In the genomic region with DNA sequence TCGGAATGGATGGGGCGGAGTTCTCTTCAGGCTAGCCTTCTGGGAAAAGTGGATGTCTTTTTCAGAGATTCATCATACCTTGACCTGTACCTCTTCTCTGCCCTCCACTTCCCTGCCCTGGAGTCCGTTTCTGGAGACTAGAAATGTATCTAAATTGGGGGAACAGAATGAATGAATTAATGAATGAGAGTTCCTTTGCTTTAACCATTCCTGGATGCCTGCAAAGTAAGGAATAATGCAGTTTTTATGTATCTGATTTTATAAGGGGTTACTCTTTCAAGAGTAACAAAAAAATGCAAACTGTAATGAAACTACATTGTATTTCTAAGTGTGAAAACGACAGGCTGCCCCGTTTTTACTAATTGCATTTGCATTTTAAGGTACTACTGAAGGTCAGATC, we compare ENCODE assay signal across 12 cellular contexts. TPM values are rescaled to one million over a fixed set of nuclear protein-coding genes. Genes with fewer than 3 reads are reported as not detected.
DNase-seq lines count a peak whose midpoint lies in the region; ATAC-seq, FAIRE-seq and TF ChIP-seq lines count a peak whose summit lies in the region.
"Had no signal": no experiment of that assay in that cellular context is flagged by ENCODE, and none has a peak within 500 bp of the region (broad histone marks: within the 10 kb centered on the region; RNA-seq: fewer than 3 reads in every experiment).

No MANE protein-coding gene starts in this region.

- in situ Hi-C loops in Panc1 (cut with HindIII; ENCODE audit: low pct_unique_long_range_greater_than_20kb, low sequenced_read_pairs), result no loop called here
- in situ Hi-C loops in GM13976 (cut with MboI; ENCODE audit: low sequenced_read_pairs, unreplicated experiment), result no loop called here

- no peak for ATAC-seq in Panc1
- no peak for ATAC-seq in naive thymus-derived CD8-positive, alpha-beta T cell

- H3K36me3 ChIP-seq in Panc1 (ENCODE audit: control insufficient read depth, insufficient read depth, low read length) (peaks cover 3% of the 10 kb centered on the region), fibroblast of lung (ENCODE audit: control insufficient read depth, insufficient read depth, low read length) (no peaks in the 10 kb centered on the region)
- H3K36me3 ChIP-seq: BLaER1, neutrophil had no signal

- no peak for TF ChIP-seq CTCF in AG04449 (IDR thresholded peaks at IDR 0.05; ENCODE audit: insufficient read depth, low read length, missing control alignments)
- no peak for TF ChIP-seq CTCF in Panc1 (IDR thresholded peaks at IDR 0.05)
- TF ChIP-seq CTCF in fibroblast of lung (conservative IDR thresholded peaks at IDR 0.05 in 1 of 2, IDR thresholded peaks at IDR 0.05 in 1 of 2; ENCODE audit: low read depth in 1 of 2, low read length in 2 of 2), result no peak
- TF ChIP-seq CTCF in GM13976 (IDR thresholded peaks at IDR 0.05; ENCODE audit: borderline replicate concordance, control extremely low read depth, extremely low read depth, insufficient read depth, missing control alignments), result no peak

- no peak overlapping the region for H3K27ac Mint-ChIP-seq in naive thymus-derived CD8-positive, alpha-beta T cell
- H3K27ac Mint-ChIP-seq: T-helper 2 cell treated with Interferon-gamma antibody and Interleukin-4, amounts not matched to agents 5 μg/mL and 100 μg/mL, for 36 hours had no signal

- POLR2A ChIA-PET in AG04449 (lab: Yijun Ruan, JAX) (no interaction called here), Panc1 (lab: Charles Lee) (no interaction called here)
- POLR2A ChIA-PET in naive thymus-derived CD8-positive, alpha-beta T cell (lab: Charles Lee), result no interaction called here

- H4K20me1 ChIP-seq in fibroblast of lung (ENCODE audit: control insufficient read depth, extremely low read depth, insufficient read depth, low read length), result no peaks in the 10 kb centered on the region
- H4K20me1 ChIP-seq: BLaER1 had no signal

- H3K9ac ChIP-seq in fibroblast of lung (ENCODE audit: insufficient read depth, low read length), result no peak overlapping the region
- H3K9ac ChIP-seq: BLaER1 had no signal

- H3K9me3 Mint-ChIP-seq in naive thymus-derived CD8-positive, alpha-beta T cell, result peaks cover 0 to 21% (median 4%) of the 10 kb centered on the region in 9 donors
- H3K9me3 Mint-ChIP-seq: T-helper 2 cell treated with Interferon-gamma antibody and Interleukin-4, amounts not matched to agents 5 μg/mL and 100 μg/mL, for 36 hours had no signal

- FAIRE-seq in frontal cortex (lab: Jason Lieb, UNC), result no peak

- H3K79me2 ChIP-seq in fibroblast of lung (ENCODE audit: control insufficient read depth, insufficient read depth, low read length), result peaks cover 27% of the 10 kb centered on the region

- no TSS peak for BruUV-seq in Panc1 (replicated peaks; lab: Mats Ljungman, UMichigan)

- H3K4me3 ChIP-seq in AG04449 (ENCODE audit: low read depth, low read length) (peak overlapping the region; percentile 10; the same call in 1 of the 2 replicates), Panc1 (ENCODE audit: low read depth in 2 of 2, low read length in 2 of 2) (peak overlapping the region; percentile 69 to 88), fibroblast of lung (replicated peaks in 1 of 4; ENCODE audit: control extremely low read depth in 1 of 4, insufficient read depth in 1 of 4, low read depth in 3 of 4, low read length in 4 of 4) (no peak overlapping the region)
- H3K4me3 ChIP-seq: BLaER1 had no signal

- H3K9me3 ChIP-seq in Panc1 (ENCODE audit: control insufficient read depth, insufficient read depth, low read depth, low read length) (no peaks in the 10 kb centered on the region), fibroblast of lung (ENCODE audit: control insufficient read depth, insufficient read depth, low read depth, low read length) (no peaks in the 10 kb centered on the region)
- H3K9me3 ChIP-seq: neutrophil had no signal

- no peak overlapping the region for H2AFZ ChIP-seq in fibroblast of lung (ENCODE audit: low read length)

- peaks cover 5 to 11% (median 6%) of the 10 kb centered on the region in 3 donors for H3K36me3 Mint-ChIP-seq in naive thymus-derived CD8-positive, alpha-beta T cell

- CTCF ChIA-PET in AG04449 (lab: Yijun Ruan, JAX) (interaction anchor here (0.9 kb wide), 1 partner anchor 119 kb away, joined by 3 read pairs; no protein-coding TSS in a partner anchor), Panc1 (lab: Charles Lee) (no interaction called here)

- H3K4me1 ChIP-seq in Panc1 (ENCODE audit: control insufficient read depth, insufficient read depth, low read length), result peaks cover 16% of the 10 kb centered on the region; the same call in 1 of the 2 replicates
- H3K4me1 ChIP-seq in fibroblast of lung (ENCODE audit: control insufficient read depth, extremely low read depth, insufficient read depth, low read length), result no peaks in the 10 kb centered on the region

- H3K4me3 Mint-ChIP-seq in naive thymus-derived CD8-positive, alpha-beta T cell, result peak overlapping the region in 9 of 10 donors; percentile 46 to 68 (median 59)

- intact Hi-C loops in Panc1 (cut with micrococcal nuclease; ENCODE audit: unreplicated experiment), result loop anchor here (5.0 to 10.0 kb wide), 2 partner anchors 46 to 99 kb away; no protein-coding TSS in a partner anchor

- H3K4me1 Mint-ChIP-seq in naive thymus-derived CD8-positive, alpha-beta T cell, result peaks cover 5 to 15% (median 11%) of the 10 kb centered on the region in 4 donors

- H3K4me2 ChIP-seq in fibroblast of lung (ENCODE audit: extremely low read depth, insufficient read depth, low read length), result peak overlapping the region; percentile 26
- H3K4me2 ChIP-seq: BLaER1 had no signal

- DNase-seq in AG04449 (ENCODE audit: low read depth, low spot score), result no peak
- DNase-seq in Panc1 (ENCODE audit: low read depth, low spot score), result no peak
- no peak for DNase-seq in fibroblast of lung (ENCODE audit: low read depth in 2 of 2)
- no peak for DNase-seq in naive thymus-derived CD8-positive, alpha-beta T cell
- no peak for DNase-seq in H4 (ENCODE audit: low spot score)
- DNase-seq in activated CD4-positive, CD25-positive, alpha-beta regulatory T cell treated with anti-CD3 and anti-CD28 coated beads, Interleukin-2, amount 50 U/mL, for 72 hours, result no peak
- DNase-seq in GM13976 (ENCODE audit: low spot score), result no peak
- no peak for DNase-seq in frontal cortex (ENCODE audit: low spot score in 2 of 2)
- DNase-seq: activated effector memory CD4-positive, alpha-beta T cell treated with anti-CD3 and anti-CD28 coated beads, Interleukin-2, amount 50 U/mL, for 16 hours had no signal

- peaks cover 26 to 84% (median 58%) of the 10 kb centered on the region in 5 donors for H3K27me3 Mint-ChIP-seq in naive thymus-derived CD8-positive, alpha-beta T cell

- H3K27me3 ChIP-seq in Panc1 (ENCODE audit: control insufficient read depth, insufficient read depth, low read length), result no peaks in the 10 kb centered on the region
- no peaks in the 10 kb centered on the region for H3K27me3 ChIP-seq in fibroblast of lung (ENCODE audit: control insufficient read depth, insufficient read depth, low read length)

- H3K27ac ChIP-seq in Panc1 (ENCODE audit: low read length), result peak overlapping the region; percentile 91
- H3K27ac ChIP-seq in fibroblast of lung (ENCODE audit: insufficient read depth, low read length), result no peak overlapping the region
- H3K27ac ChIP-seq: BLaER1, neutrophil had no signal

RNA-seq across cellular contexts. Expression of a gene that starts 2.0 kb away (rescaled TPM):
- total RNA-seq in Panc1 (2021; ENCODE audit: unreplicated experiment) (23.4 TPM), fibroblast of lung (7.1 and 10.3 TPM in 2 replicates), frontal cortex (33.0 TPM)
- 13.8 TPM for polyA plus RNA-seq in Panc1 (2012; ENCODE audit: insufficient read length)
- 4.4 and 4.7 TPM in 2 replicates for polyA plus RNA-seq in fibroblast of lung
- 4.7 and 5.1 TPM in 2 replicates for polyA plus RNA-seq in fibroblast of lung (2012)
- polyA minus RNA-seq in fibroblast of lung (ENCODE audit: low replicate concordance), result 0.52 and 0.71 TPM in 2 replicates
- total RNA-seq in naive thymus-derived CD8-positive, alpha-beta T cell, result under 1 TPM in 1 of 2 experiments, not detected in 1; 0.16 TPM
- under 1 TPM in 2 of 3 donors, not detected in 1; 0.05 to 0.12 TPM for polyA plus RNA-seq in naive thymus-derived CD8-positive, alpha-beta T cell
- total RNA-seq in H4 (2014; rRNA removed; shearing (Covaris generic)), result 2.7 and 4.0 TPM in 2 replicates

RNA-seq across cellular contexts. Expression of a gene that starts 2.4 kb away (rescaled TPM):
- total RNA-seq in Panc1 (2021; ENCODE audit: unreplicated experiment) (100.0 TPM), fibroblast of lung (90.3 and 101 TPM in 2 replicates), frontal cortex (115 TPM)
- 66.2 TPM for polyA plus RNA-seq in Panc1 (2012; ENCODE audit: insufficient read length)
- polyA plus RNA-seq in fibroblast of lung, result 91.1 and 99.4 TPM in 2 replicates
- 68.6 and 72.5 TPM in 2 replicates for polyA plus RNA-seq in fibroblast of lung (2012)
- 7.9 and 22.1 TPM in 2 replicates for polyA minus RNA-seq in fibroblast of lung (ENCODE audit: low replicate concordance)
- not detected for total RNA-seq in naive thymus-derived CD8-positive, alpha-beta T cell
- under 1 TPM in 1 of 3 donors, not detected in 2; 0.42 TPM for polyA plus RNA-seq in naive thymus-derived CD8-positive, alpha-beta T cell
- 34.1 and 44.4 TPM in 2 replicates for total RNA-seq in H4 (2014; rRNA removed; shearing (Covaris generic))

Comparison
In these comparisons a context has a peak if more than half of its experiments do, and no peak if none do; other contexts are left out.
1. H3K4me3 ChIP-seq: peak in AG04449 (single experiment) and Panc1 (2 of 2); none in fibroblast of lung (0 of 4).
2. RNA of a gene that starts 2.4 kb away (total RNA-seq): 115 TPM in frontal cortex (single experiment), 100.0 TPM in Panc1 (single experiment), 90.3 to 101 TPM in fibroblast of lung and 34.1 to 44.4 TPM in H4; not detected in naive thymus-derived CD8-positive, alpha-beta T cell; every median in the first group is over 10 times any median in the second.